8 cellular contexts compared by ENCODE assay signal in genomic region chr5:62538017-62538942, GRCh38. TPM values are rescaled to one million over a fixed set of nuclear protein-coding genes. Genes with fewer than 3 reads are reported as not detected.
DNase-seq lines count a peak whose midpoint lies in the region; ATAC-seq lines count a peak whose summit lies in the region.

No MANE protein-coding gene starts in this region.

- ATAC-seq in stimulated activated naive CD8-positive, alpha-beta T cell treated with anti-CD3 and anti-CD28 coated beads, Interleukin-15, amount 100 ng/mL, for 72 hours = peak; percentile 75
- ATAC-seq in naive thymus-derived CD8-positive, alpha-beta T cell = no peak

- DNase-seq in stimulated activated CD4-positive, alpha-beta T cell treated with anti-CD3 and anti-CD28 coated beads, Interleukin-15, amount 100 ng/mL, for 24 hours = peak; percentile 17
- no peak for DNase-seq in stimulated activated CD4-positive, alpha-beta T cell treated with anti-CD3 and anti-CD28 coated beads, Interleukin-2, amount 100 ng/mL, for 24 hours
- DNase-seq in NCI-H460 (ENCODE audit: extremely low read depth, low read depth) (peak; percentile 42), epithelial cell of prostate (ENCODE audit: low read depth, low spot score) (peak; percentile 62), DMS 273 treated with DMSO at 0.1 percent for 48 hours (lab: John Stamatoyannopoulos, UW) (no peak), DMS79 (lab: John Stamatoyannopoulos, UW) (no peak)
- no peak for DNase-seq in stimulated activated naive CD8-positive, alpha-beta T cell treated with anti-CD3 and anti-CD28 coated beads, Interleukin-15, amount 100 ng/mL, for 72 hours
- DNase-seq in naive thymus-derived CD8-positive, alpha-beta T cell = no peak

- no peaks in the 10 kb centered on the region for H3K27me3 Mint-ChIP-seq in stimulated activated naive CD8-positive, alpha-beta T cell treated with anti-CD3 and anti-CD28 coated beads, Interleukin-15, amount 100 ng/mL, for 72 hours
- H3K27me3 Mint-ChIP-seq in naive thymus-derived CD8-positive, alpha-beta T cell = no peaks in the 10 kb centered on the region

- peaks cover 0 to 1% of the 10 kb centered on the region in 2 donors for H3K9me3 Mint-ChIP-seq in stimulated activated naive CD8-positive, alpha-beta T cell treated with anti-CD3 and anti-CD28 coated beads, Interleukin-15, amount 100 ng/mL, for 72 hours
- no peaks in the 10 kb centered on the region for H3K9me3 Mint-ChIP-seq in naive thymus-derived CD8-positive, alpha-beta T cell

- POLR2A ChIA-PET in naive thymus-derived CD8-positive, alpha-beta T cell (lab: Charles Lee) = no interaction called here

- peak overlapping the region in 1 of 2 donors; percentile 88 for H3K27ac Mint-ChIP-seq in stimulated activated naive CD8-positive, alpha-beta T cell treated with anti-CD3 and anti-CD28 coated beads, Interleukin-15, amount 100 ng/mL, for 72 hours
- H3K27ac Mint-ChIP-seq in naive thymus-derived CD8-positive, alpha-beta T cell = no peak overlapping the region

- H3K4me3 Mint-ChIP-seq in stimulated activated naive CD8-positive, alpha-beta T cell treated with anti-CD3 and anti-CD28 coated beads, Interleukin-15, amount 100 ng/mL, for 72 hours = no peak overlapping the region
- H3K4me3 Mint-ChIP-seq in naive thymus-derived CD8-positive, alpha-beta T cell = no peak overlapping the region

- no peak overlapping the region for H3K27ac ChIP-seq in epithelial cell of prostate

- no peaks in the 10 kb centered on the region for H3K4me1 Mint-ChIP-seq in stimulated activated naive CD8-positive, alpha-beta T cell treated with anti-CD3 and anti-CD28 coated beads, Interleukin-15, amount 100 ng/mL, for 72 hours
- no peaks in the 10 kb centered on the region for H3K4me1 Mint-ChIP-seq in naive thymus-derived CD8-positive, alpha-beta T cell

- peaks cover 9 to 36% (median 30%) of the 10 kb centered on the region in 3 donors for H3K36me3 Mint-ChIP-seq in naive thymus-derived CD8-positive, alpha-beta T cell

RNA-seq across cellular contexts. Expression of gene LRRC70, which starts 40.3 kb away (rescaled TPM):
- 0.54 and 0.75 TPM in 2 replicates for total RNA-seq in NCI-H460 (2014; rRNA removed; shearing (Covaris generic))
- polyA plus RNA-seq in NCI-H460 (2014; cell fraction: nucleus; rRNA removed) = 0.14 and 1.3 TPM in 2 replicates
- 1 to 10 TPM; 1.1 to 1.2 TPM for total RNA-seq in naive thymus-derived CD8-positive, alpha-beta T cell
- polyA plus RNA-seq in naive thymus-derived CD8-positive, alpha-beta T cell = 1 to 10 TPM in 1 of 3 donors, under 1 TPM in 2; 0.08 to 1.4 (median 0.60) TPM

Comparison
In these comparisons a context has a peak if more than half of its experiments do, and no peak if none do; other contexts are left out.
1. DNase-seq: peak in stimulated activated CD4-positive, alpha-beta T cell treated with anti-CD3 and anti-CD28 coated beads, Interleukin-15, amount 100 ng/mL, for 24 hours (single experiment), NCI-H460 (single experiment) and epithelial cell of prostate (single experiment); none in stimulated activated CD4-positive, alpha-beta T cell treated with anti-CD3 and anti-CD28 coated beads, Interleukin-2, amount 100 ng/mL, for 24 hours (0 of 2), stimulated activated naive CD8-positive, alpha-beta T cell treated with anti-CD3 and anti-CD28 coated beads, Interleukin-15, amount 100 ng/mL, for 72 hours (0 of 2), naive thymus-derived CD8-positive, alpha-beta T cell (0 of 10), DMS 273 treated with DMSO at 0.1 percent for 48 hours (single experiment) and DMS79 (single experiment).